17 cellular contexts compared by ENCODE assay signal in genomic region chr16:82735696-82736095, GRCh38.
DNase-seq lines count a peak whose midpoint lies in the region; ATAC-seq and TF ChIP-seq lines count a peak whose summit lies in the region.
"Had no signal": no experiment of that assay in that cellular context is flagged by ENCODE, and none has a peak within 500 bp of the region (broad histone marks: within the 10 kb centered on the region; RNA-seq: fewer than 3 reads in every experiment).

No MANE protein-coding gene starts in this region.

- no peaks in the 10 kb centered on the region for H3K36me3 ChIP-seq in BLaER1 treated with 17β-estradiol and CSF1 and Interleukin-3, amounts not matched to agents 10 nM and 100 nM
- no peaks in the 10 kb centered on the region for H3K36me3 ChIP-seq in tibial nerve
- H3K36me3 ChIP-seq: upper lobe of left lung had no signal

- peaks cover 0 to 23% (median 0%) of the 10 kb centered on the region in 11 experiments; a peak in 1 of 22 replicates for H3K27me3 ChIP-seq in BLaER1 treated with 17β-estradiol and CSF1 and Interleukin-3, amounts not matched to agents 10 nM and 100 nM
- no peaks in the 10 kb centered on the region for H3K27me3 ChIP-seq in tibial nerve
- H3K27me3 ChIP-seq: upper lobe of left lung had no signal

- peak; percentile 89 for ATAC-seq in Right ventricle myocardium superior (ENCODE audit: poor library complexity)
- peak; percentile 51 for ATAC-seq in omental fat pad (ENCODE audit: low FRiP score)
- ATAC-seq in GM18867 (IDR thresholded peaks at IDR 0.05; ENCODE audit: unreplicated experiment), result no peak
- ATAC-seq: left colon, T-helper 17 cell had no signal

- no peak for TF ChIP-seq POLR2A in tibial nerve (IDR thresholded peaks at IDR 0.05)
- no peak for TF ChIP-seq POLR2A in lower leg skin (IDR thresholded peaks at IDR 0.05)

- DNase-seq in RPMI7951 (ENCODE audit: low read depth), result peak; percentile 58
- DNase-seq in Right ventricle myocardium superior, result no peak
- DNase-seq in omental fat pad (ENCODE audit: low spot score), result no peak
- no peak for DNase-seq in NCI-H128 (lab: John Stamatoyannopoulos, UW; ENCODE audit: unreplicated experiment)
- no peak for DNase-seq in tibial nerve (ENCODE audit: low spot score in 2 of 2)
- DNase-seq in lower leg skin (ENCODE audit: low spot score in 2 of 2), result no peak
- DNase-seq: activated CD4-positive, alpha-beta T cell treated with anti-CD3 and anti-CD28 coated beads for 48 hours; activated T-cell treated with anti-CD3 and anti-CD28 coated beads, Interleukin-2, amount 50 U/mL, for 72 hours; DMS 273 treated with DMSO at 0.1 percent for 48 hours; IMR-90; left colon; NCI-H1436 treated with DMSO at 0.1 percent for 48 hours; NCI-H526 treated with DMSO at 0.1 percent for 48 hours; T-helper 17 cell; upper lobe of left lung had no signal

- no peak overlapping the region for H3K4me3 ChIP-seq in BLaER1 treated with 17β-estradiol and CSF1 and Interleukin-3, amounts not matched to agents 10 nM and 100 nM
- no peak overlapping the region for H3K4me3 ChIP-seq in tibial nerve
- H3K4me3 ChIP-seq in lower leg skin (ENCODE audit: low read depth, poor library complexity, severe bottlenecking), result no peak overlapping the region
- H3K4me3 ChIP-seq: upper lobe of left lung had no signal

- intact Hi-C loops in Right ventricle myocardium superior (cut with DNase I) (loop anchor here (5.0 kb wide), 1 partner anchor 108 kb away; the partner anchor contains the start of gene CDH13), lower leg skin (cut with DNase I; ENCODE audit: low total_unique reads) (no loop called here)

- no peak for TF ChIP-seq CTCF in omental fat pad (IDR thresholded peaks at IDR 0.05)
- TF ChIP-seq CTCF in tibial nerve (IDR thresholded peaks at IDR 0.05), result no peak
- TF ChIP-seq CTCF in lower leg skin (IDR thresholded peaks at IDR 0.05), result no peak

- H3K4me2 ChIP-seq in BLaER1 treated with 17β-estradiol and CSF1 and Interleukin-3, amounts not matched to agents 10 nM and 100 nM, result peak overlapping the region; percentile 5 to 71 (median 62); a peak in 20 of 22 replicates

- H3K9me3 ChIP-seq in BLaER1 treated with 17β-estradiol and CSF1 and Interleukin-3, amounts not matched to agents 10 nM and 100 nM (replicated peaks in 1 of 11), result peaks cover 10 to 67% (median 39%) of the 10 kb centered on the region in 11 experiments
- H3K9me3 ChIP-seq in tibial nerve, result no peaks in the 10 kb centered on the region
- H3K9me3 ChIP-seq: upper lobe of left lung had no signal

- 35 to 37% methylated on average over 5 of the region's 5 CpGs for WGBS in tibial nerve, 2 donors
- 64 to 80% methylated on average over 5 of the region's 5 CpGs for WGBS in lower leg skin, 2 donors

- H3K4me1 ChIP-seq in BLaER1 treated with 17β-estradiol and CSF1 and Interleukin-3, amounts not matched to agents 10 nM and 100 nM, result peaks cover 11 to 35% (median 27%) of the 10 kb centered on the region in 10 experiments; a peak in 19 of 20 replicates
- H3K4me1 ChIP-seq in tibial nerve, result no peaks in the 10 kb centered on the region

- peak overlapping the region in 2 of 11 experiments; percentile 2 to 33; a peak in 1 of 22 replicates for H3K27ac ChIP-seq in BLaER1 treated with 17β-estradiol and CSF1 and Interleukin-3, amounts not matched to agents 10 nM and 100 nM
- H3K27ac ChIP-seq in tibial nerve, result peak overlapping the region in 1 of 4 donors; percentile 33
- H3K27ac ChIP-seq: upper lobe of left lung had no signal

- H3K9ac ChIP-seq in BLaER1 treated with 17β-estradiol and CSF1 and Interleukin-3, amounts not matched to agents 10 nM and 100 nM, result no peak overlapping the region

- H4K20me1 ChIP-seq in BLaER1 treated with 17β-estradiol and CSF1 and Interleukin-3, amounts not matched to agents 10 nM and 100 nM, result no peaks in the 10 kb centered on the region

- TF ChIP-seq EP300 in tibial nerve (IDR thresholded peaks at IDR 0.05), result no peak
